ENCODE assay signal across 1 cellular context in the genomic region with DNA sequence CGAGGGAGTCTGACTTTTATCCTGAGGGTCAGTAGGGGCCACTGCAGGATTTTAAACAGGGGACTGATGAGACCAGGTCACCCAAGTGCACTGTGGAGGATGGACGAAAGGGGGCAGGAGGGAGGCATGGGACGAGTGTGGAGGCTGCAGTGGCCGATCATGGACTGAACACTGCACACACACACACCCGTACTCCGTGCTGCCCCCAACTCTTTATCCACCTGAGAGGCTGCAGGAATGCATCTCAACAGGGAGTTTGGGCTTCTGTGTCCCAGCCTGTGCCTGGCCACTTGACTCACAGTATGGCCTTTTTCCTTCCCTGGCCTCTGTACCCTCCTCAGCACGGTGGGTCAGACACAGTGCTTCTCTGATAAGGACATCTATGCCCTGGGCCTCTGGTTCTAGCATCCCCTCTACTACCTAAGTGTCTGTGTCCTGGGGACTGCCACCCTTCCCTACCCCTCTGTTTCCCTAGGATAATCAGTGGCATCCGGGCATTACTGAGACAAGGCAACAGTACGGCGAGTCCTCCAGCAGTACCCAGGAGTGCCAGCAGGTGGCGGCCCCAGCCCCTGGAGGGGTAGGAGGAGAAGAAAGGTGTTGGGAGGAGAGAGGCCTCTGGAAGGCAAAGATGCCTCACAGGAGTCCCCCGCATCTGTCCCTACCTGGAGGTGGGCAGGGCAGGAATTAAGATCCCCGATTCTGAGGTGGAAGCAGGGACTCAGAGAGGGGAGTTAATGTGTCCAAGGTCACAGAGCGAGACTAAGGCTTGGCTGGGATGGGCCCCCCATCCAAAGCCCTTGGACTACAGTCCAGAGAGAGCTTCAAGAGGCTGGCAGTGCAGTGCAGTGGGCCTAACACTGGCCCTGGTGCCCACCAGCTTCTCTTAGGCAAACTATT.
TF ChIP-seq lines count a peak whose summit lies in the region.

No MANE protein-coding gene starts in this region.

TF ChIP-seq in K562, 482 proteins besides CTCF, POLR2A, EP300 and RAD21 (continued from another document and continues in another):
- TF ChIP-seq, protein P1, sequence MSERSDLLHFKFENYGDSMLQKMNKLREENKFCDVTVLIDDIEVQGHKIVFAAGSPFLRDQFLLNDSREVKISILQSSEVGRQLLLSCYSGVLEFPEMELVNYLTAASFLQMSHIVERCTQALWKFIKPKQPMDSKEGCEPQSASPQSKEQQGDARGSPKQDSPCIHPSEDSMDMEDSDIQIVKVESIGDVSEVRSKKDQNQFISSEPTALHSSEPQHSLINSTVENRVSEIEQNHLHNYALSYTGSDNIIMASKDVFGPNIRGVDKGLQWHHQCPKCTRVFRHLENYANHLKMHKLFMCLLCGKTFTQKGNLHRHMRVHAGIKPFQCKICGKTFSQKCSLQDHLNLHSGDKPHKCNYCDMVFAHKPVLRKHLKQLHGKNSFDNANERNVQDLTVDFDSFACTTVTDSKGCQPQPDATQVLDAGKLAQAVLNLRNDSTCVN (CRISPR knock-in tag; IDR thresholded peaks at IDR 0.05) = no peak
- peak; percentile 35; the same call in 1 of the 2 replicates for TF ChIP-seq ZNF12 (CRISPR knock-in tag; IDR thresholded peaks at IDR 0.05)
- TF ChIP-seq ZNF778 (CRISPR knock-in tag; IDR thresholded peaks at IDR 0.05) = no peak
- no peak for TF ChIP-seq ZFP30 (CRISPR knock-in tag; IDR thresholded peaks at IDR 0.05; ENCODE audit: borderline replicate concordance)
- peak; percentile 76; the same call in 1 of the 2 replicates for TF ChIP-seq KLF1 (tag; IDR thresholded peaks at IDR 0.05)
- no peak for TF ChIP-seq MCM3 (IDR thresholded peaks at IDR 0.05)
- no peak for TF ChIP-seq RBM17 (IDR thresholded peaks at IDR 0.05; ENCODE audit: borderline replicate concordance, low read depth, low read length)
- no peak for TF ChIP-seq BMI1 (IDR thresholded peaks at IDR 0.05; ENCODE audit: low read length)
- TF ChIP-seq, protein P2, sequence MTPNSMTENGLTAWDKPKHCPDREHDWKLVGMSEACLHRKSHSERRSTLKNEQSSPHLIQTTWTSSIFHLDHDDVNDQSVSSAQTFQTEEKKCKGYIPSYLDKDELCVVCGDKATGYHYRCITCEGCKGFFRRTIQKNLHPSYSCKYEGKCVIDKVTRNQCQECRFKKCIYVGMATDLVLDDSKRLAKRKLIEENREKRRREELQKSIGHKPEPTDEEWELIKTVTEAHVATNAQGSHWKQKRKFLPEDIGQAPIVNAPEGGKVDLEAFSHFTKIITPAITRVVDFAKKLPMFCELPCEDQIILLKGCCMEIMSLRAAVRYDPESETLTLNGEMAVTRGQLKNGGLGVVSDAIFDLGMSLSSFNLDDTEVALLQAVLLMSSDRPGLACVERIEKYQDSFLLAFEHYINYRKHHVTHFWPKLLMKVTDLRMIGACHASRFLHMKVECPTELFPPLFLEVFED (CRISPR knock-in tag; conservative IDR thresholded peaks at IDR 0.05) = no peak
- TF ChIP-seq HMG20A (CRISPR knock-in tag; conservative IDR thresholded peaks at IDR 0.05) = no peak
- no peak for TF ChIP-seq HOXB6 (CRISPR knock-in tag; IDR thresholded peaks at IDR 0.05; ENCODE audit: borderline replicate concordance)
- TF ChIP-seq PML (IDR thresholded peaks at IDR 0.05; ENCODE audit: low read length) = no peak
- no peak for TF ChIP-seq ZFP1 (CRISPR knock-in tag; IDR thresholded peaks at IDR 0.05)
- no peak for TF ChIP-seq SIX5 (IDR thresholded peaks at IDR 0.05; ENCODE audit: borderline replicate concordance in 1 of 2, insufficient read depth in 1 of 2, low read depth in 1 of 2, low read length in 2 of 2)
- no peak for TF ChIP-seq HNRNPK (IDR thresholded peaks at IDR 0.05; ENCODE audit: low read depth, low read length, poor library complexity, severe bottlenecking)
- no peak for TF ChIP-seq ZNF445 (CRISPR knock-in tag; IDR thresholded peaks at IDR 0.05; ENCODE audit: low read depth)
- peak; percentile 72 for TF ChIP-seq ETV5 (CRISPR knock-in tag; IDR thresholded peaks at IDR 0.05; ENCODE audit: low read depth)
- TF ChIP-seq ATF7 (IDR thresholded peaks at IDR 0.05) = no peak
- no peak for TF ChIP-seq EWSR1 (IDR thresholded peaks at IDR 0.05; ENCODE audit: borderline replicate concordance, low read depth, partially characterized antibody)
- TF ChIP-seq ZKSCAN3 (CRISPR knock-in tag; IDR thresholded peaks at IDR 0.05) = no peak
- no peak for TF ChIP-seq COPS2 (conservative IDR thresholded peaks at IDR 0.05)
- no peak for TF ChIP-seq ZBTB8A (IDR thresholded peaks at IDR 0.05; ENCODE audit: partially characterized antibody)
- no peak for TF ChIP-seq NCOA4 (IDR thresholded peaks at IDR 0.05; ENCODE audit: partially characterized antibody)
- TF ChIP-seq, protein P3, sequence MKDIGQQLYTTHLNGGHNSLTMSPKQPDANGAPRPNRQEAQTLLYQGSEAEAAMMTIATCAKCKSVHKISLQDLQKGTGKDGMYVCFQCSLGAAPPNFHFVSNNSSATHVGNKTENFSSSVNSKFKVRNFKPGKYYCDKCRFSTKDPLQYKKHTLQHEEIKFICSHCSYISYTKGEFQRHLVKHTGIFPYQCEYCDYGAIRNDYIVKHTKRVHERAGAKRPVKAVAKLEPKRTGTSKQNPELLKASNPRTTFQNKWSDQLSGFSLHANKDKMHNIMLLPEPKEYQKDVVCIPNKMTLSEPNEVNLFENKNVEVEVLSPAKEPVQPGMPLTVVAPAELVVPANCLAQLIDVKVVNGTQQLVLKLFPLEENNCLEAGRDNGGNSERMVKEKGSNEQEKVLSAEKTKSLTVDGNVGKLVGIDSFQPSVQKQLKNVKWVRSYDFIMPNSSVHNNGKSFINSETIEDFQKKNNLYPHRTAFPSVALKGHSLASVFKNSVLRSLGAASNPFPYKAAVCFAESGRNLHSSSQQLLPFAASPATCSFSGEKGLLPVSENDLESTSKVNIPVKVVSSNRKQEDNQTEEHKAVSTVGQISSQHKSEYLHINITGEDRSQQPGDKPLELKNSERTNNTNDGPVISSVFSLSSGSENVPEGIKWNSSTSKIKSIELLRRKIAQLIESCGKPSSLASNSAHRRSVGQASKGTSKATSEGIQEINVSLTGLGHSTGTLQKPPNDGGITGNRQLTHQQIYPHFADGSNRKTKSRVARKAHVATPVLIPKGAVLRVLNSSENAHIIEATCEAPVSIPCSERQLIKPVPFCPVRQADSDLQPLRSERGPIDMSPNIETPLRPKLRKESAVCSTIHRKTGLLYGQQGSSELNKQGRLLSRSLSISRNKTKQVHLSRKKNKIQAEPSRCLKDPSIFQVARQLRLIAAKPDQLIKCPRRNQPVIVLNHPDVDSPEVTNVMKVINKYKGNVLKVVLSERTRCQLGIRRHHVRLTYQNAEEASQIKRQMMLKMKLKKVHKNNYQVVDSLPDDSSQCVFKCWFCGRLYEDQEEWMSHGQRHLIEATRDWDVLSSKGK (CRISPR knock-in tag; IDR thresholded peaks at IDR 0.05) = no peak
- TF ChIP-seq, protein P4, sequence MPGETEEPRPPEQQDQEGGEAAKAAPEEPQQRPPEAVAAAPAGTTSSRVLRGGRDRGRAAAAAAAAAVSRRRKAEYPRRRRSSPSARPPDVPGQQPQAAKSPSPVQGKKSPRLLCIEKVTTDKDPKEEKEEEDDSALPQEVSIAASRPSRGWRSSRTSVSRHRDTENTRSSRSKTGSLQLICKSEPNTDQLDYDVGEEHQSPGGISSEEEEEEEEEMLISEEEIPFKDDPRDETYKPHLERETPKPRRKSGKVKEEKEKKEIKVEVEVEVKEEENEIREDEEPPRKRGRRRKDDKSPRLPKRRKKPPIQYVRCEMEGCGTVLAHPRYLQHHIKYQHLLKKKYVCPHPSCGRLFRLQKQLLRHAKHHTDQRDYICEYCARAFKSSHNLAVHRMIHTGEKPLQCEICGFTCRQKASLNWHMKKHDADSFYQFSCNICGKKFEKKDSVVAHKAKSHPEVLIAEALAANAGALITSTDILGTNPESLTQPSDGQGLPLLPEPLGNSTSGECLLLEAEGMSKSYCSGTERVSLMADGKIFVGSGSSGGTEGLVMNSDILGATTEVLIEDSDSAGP (CRISPR knock-in tag; IDR thresholded peaks at IDR 0.05) = no peak
- TF ChIP-seq, protein P5, sequence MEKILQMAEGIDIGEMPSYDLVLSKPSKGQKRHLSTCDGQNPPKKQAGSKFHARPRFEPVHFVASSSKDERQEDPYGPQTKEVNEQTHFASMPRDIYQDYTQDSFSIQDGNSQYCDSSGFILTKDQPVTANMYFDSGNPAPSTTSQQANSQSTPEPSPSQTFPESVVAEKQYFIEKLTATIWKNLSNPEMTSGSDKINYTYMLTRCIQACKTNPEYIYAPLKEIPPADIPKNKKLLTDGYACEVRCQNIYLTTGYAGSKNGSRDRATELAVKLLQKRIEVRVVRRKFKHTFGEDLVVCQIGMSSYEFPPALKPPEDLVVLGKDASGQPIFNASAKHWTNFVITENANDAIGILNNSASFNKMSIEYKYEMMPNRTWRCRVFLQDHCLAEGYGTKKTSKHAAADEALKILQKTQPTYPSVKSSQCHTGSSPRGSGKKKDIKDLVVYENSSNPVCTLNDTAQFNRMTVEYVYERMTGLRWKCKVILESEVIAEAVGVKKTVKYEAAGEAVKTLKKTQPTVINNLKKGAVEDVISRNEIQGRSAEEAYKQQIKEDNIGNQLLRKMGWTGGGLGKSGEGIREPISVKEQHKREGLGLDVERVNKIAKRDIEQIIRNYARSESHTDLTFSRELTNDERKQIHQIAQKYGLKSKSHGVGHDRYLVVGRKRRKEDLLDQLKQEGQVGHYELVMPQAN (IDR thresholded peaks at IDR 0.05; ENCODE audit: borderline replicate concordance) = no peak; the same call in 1 of the 2 replicates
- TF ChIP-seq, protein P6, sequence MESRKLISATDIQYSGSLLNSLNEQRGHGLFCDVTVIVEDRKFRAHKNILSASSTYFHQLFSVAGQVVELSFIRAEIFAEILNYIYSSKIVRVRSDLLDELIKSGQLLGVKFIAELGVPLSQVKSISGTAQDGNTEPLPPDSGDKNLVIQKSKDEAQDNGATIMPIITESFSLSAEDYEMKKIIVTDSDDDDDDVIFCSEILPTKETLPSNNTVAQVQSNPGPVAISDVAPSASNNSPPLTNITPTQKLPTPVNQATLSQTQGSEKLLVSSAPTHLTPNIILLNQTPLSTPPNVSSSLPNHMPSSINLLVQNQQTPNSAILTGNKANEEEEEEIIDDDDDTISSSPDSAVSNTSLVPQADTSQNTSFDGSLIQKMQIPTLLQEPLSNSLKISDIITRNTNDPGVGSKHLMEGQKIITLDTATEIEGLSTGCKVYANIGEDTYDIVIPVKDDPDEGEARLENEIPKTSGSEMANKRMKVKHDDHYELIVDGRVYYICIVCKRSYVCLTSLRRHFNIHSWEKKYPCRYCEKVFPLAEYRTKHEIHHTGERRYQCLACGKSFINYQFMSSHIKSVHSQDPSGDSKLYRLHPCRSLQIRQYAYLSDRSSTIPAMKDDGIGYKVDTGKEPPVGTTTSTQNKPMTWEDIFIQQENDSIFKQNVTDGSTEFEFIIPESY (CRISPR knock-in tag; IDR thresholded peaks at IDR 0.05) = 0 out of 2 replicates have a peak, but pooled peaks have one; percentile 26
- TF ChIP-seq ZNF232 (CRISPR knock-in tag; IDR thresholded peaks at IDR 0.05) = no peak
- TF ChIP-seq, protein P7, sequence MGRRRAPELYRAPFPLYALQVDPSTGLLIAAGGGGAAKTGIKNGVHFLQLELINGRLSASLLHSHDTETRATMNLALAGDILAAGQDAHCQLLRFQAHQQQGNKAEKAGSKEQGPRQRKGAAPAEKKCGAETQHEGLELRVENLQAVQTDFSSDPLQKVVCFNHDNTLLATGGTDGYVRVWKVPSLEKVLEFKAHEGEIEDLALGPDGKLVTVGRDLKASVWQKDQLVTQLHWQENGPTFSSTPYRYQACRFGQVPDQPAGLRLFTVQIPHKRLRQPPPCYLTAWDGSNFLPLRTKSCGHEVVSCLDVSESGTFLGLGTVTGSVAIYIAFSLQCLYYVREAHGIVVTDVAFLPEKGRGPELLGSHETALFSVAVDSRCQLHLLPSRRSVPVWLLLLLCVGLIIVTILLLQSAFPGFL (CRISPR knock-in tag; IDR thresholded peaks at IDR 0.05) = no peak
- TF ChIP-seq ADNP (tag; IDR thresholded peaks at IDR 0.05) = no peak
- TF ChIP-seq, protein P8, sequence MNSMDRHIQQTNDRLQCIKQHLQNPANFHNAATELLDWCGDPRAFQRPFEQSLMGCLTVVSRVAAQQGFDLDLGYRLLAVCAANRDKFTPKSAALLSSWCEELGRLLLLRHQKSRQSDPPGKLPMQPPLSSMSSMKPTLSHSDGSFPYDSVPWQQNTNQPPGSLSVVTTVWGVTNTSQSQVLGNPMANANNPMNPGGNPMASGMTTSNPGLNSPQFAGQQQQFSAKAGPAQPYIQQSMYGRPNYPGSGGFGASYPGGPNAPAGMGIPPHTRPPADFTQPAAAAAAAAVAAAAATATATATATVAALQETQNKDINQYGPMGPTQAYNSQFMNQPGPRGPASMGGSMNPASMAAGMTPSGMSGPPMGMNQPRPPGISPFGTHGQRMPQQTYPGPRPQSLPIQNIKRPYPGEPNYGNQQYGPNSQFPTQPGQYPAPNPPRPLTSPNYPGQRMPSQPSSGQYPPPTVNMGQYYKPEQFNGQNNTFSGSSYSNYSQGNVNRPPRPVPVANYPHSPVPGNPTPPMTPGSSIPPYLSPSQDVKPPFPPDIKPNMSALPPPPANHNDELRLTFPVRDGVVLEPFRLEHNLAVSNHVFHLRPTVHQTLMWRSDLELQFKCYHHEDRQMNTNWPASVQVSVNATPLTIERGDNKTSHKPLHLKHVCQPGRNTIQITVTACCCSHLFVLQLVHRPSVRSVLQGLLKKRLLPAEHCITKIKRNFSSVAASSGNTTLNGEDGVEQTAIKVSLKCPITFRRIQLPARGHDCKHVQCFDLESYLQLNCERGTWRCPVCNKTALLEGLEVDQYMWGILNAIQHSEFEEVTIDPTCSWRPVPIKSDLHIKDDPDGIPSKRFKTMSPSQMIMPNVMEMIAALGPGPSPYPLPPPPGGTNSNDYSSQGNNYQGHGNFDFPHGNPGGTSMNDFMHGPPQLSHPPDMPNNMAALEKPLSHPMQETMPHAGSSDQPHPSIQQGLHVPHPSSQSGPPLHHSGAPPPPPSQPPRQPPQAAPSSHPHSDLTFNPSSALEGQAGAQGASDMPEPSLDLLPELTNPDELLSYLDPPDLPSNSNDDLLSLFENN (IDR thresholded peaks at IDR 0.05; ENCODE audit: low read depth in 2 of 2, low read length in 2 of 2) = no peak
- TF ChIP-seq ZNF75A (CRISPR knock-in tag; IDR thresholded peaks at IDR 0.05) = no peak
- no peak for TF ChIP-seq MED1 (CRISPR knock-in tag; IDR thresholded peaks at IDR 0.05; ENCODE audit: borderline replicate concordance)
- no peak for TF ChIP-seq NR2C2 (CRISPR knock-in tag; IDR thresholded peaks at IDR 0.05)
- TF ChIP-seq NR2C2 (tag; IDR thresholded peaks at IDR 0.05) = no peak
- TF ChIP-seq ZNF354B (CRISPR knock-in tag; IDR thresholded peaks at IDR 0.05) = no peak
